In genomic region chr5:143980506-143980905, GRCh38 we compare ENCODE assay signal across 21 cellular contexts.
"Had no signal": no experiment of that assay in that cellular context is flagged by ENCODE, and none has a peak within 500 bp of the region (broad histone marks: within the 10 kb centered on the region; RNA-seq: fewer than 3 reads in every experiment).

No MANE protein-coding gene starts in this region.

- H3K4me3 ChIP-seq: left ventricle myocardium inferior, lung, neural progenitor cell, ovary, right atrium auricular region, right lobe of liver, smooth muscle cell, tibial nerve, uterus had no signal

- ATAC-seq: natural killer cell, right lobe of liver had no signal

- DNase-seq: hypothalamus; immature natural killer cell; kidney; left ventricle myocardium inferior; mesendoderm; naive B cell; natural killer cell; nephron progenitor cell; occipital lobe; ovary; right lobe of liver; stimulated activated CD4-positive, alpha-beta T cell treated with anti-CD3 and anti-CD28 coated beads, Interleukin-1b, Interleukin-23, amount 100 ng/mL, for 48 hours; stimulated activated CD4-positive, alpha-beta T cell treated with anti-CD3 and anti-CD28 coated beads, Interleukin-4, amount 100 ng/mL, for 1 hour; stimulated activated naive CD4-positive, alpha-beta T cell; substantia nigra; uterus had no signal
